In genomic region chr22:46737976-46738641, GRCh38 we compare ENCODE assay signal across 1 cellular context.
TF ChIP-seq lines count a peak whose summit lies in the region.

TSS of gene CERK (minus strand) at chr22:46738252. CDS start at chr22:46738148, 104 bp downstream.

TF ChIP-seq in HepG2, 621 proteins besides CTCF, POLR2A, EP300 and RAD21 (continued from another document):
- TF ChIP-seq MYPOP (CRISPR knock-in tag; IDR thresholded peaks at IDR 0.05) (0 out of 2 replicates have a peak, but pooled peaks have one; percentile 25), ZNF556 (CRISPR knock-in tag; IDR thresholded peaks at IDR 0.05; ENCODE audit: borderline replicate concordance) (no peak), MAZ (IDR thresholded peaks at IDR 0.05; ENCODE audit: borderline replicate concordance, low read depth, low read length) (no peak), MAZ (CRISPR knock-in tag; IDR thresholded peaks at IDR 0.05; ENCODE audit: low read depth) (peak; percentile 12; the same call in 1 of the 2 replicates), UBTF (CRISPR knock-in tag; IDR thresholded peaks at IDR 0.05) (no peak), ZNF710 (CRISPR knock-in tag; IDR thresholded peaks at IDR 0.05; ENCODE audit: borderline replicate concordance) (0 out of 2 replicates have a peak, but pooled peaks have one; percentile 31), TRAFD1 (CRISPR knock-in tag; IDR thresholded peaks at IDR 0.05; ENCODE audit: borderline replicate concordance) (no peak), USF2 (IDR thresholded peaks at IDR 0.05; ENCODE audit: low read depth, low read length) (no peak), USF2 (CRISPR knock-in tag; IDR thresholded peaks at IDR 0.05; ENCODE audit: borderline replicate concordance) (no peak), ZMAT3 (CRISPR knock-in tag; conservative IDR thresholded peaks at IDR 0.05) (0 out of 2 replicates have a peak, but pooled peaks have one; percentile 18), ZSCAN25 (CRISPR knock-in tag; IDR thresholded peaks at IDR 0.05) (peak; percentile 94), PAX8 (CRISPR knock-in tag; IDR thresholded peaks at IDR 0.05; ENCODE audit: borderline replicate concordance) (0 out of 2 replicates have a peak, but pooled peaks have one; percentile 34), ZNF574 (CRISPR knock-in tag; IDR thresholded peaks at IDR 0.05) (peak; percentile 25; the same call in 1 of the 2 replicates), ZFY (CRISPR knock-in tag; IDR thresholded peaks at IDR 0.05) (peak; percentile 16; the same call in 1 of the 2 replicates), ZBTB20 (CRISPR knock-in tag; IDR thresholded peaks at IDR 0.05; ENCODE audit: borderline replicate concordance, low read depth) (no peak), RORA (CRISPR knock-in tag; IDR thresholded peaks at IDR 0.05) (no peak), ZBTB7A (CRISPR knock-in tag; IDR thresholded peaks at IDR 0.05) (0 out of 2 replicates have a peak, but pooled peaks have one; percentile 55), KDM5B (CRISPR knock-in tag; IDR thresholded peaks at IDR 0.05; ENCODE audit: borderline replicate concordance) (peak; percentile 25; the same call in 1 of the 2 replicates), ZC3H13 (CRISPR knock-in tag; IDR thresholded peaks at IDR 0.05) (0 out of 2 replicates have a peak, but pooled peaks have one; percentile 54), PRPF4 (IDR thresholded peaks at IDR 0.05; ENCODE audit: low read depth, low read length, poor library complexity, severe bottlenecking) (no peak), RBFOX2 (IDR thresholded peaks at IDR 0.05; ENCODE audit: low read depth, low read length) (peak; percentile 74), ZNF264 (CRISPR knock-in tag; IDR thresholded peaks at IDR 0.05) (no peak), YY1 (IDR thresholded peaks at IDR 0.05; ENCODE audit: insufficient read depth, insufficient replicate concordance, low read depth, low read length) (peak; percentile 11), LBX2 (CRISPR knock-in tag; IDR thresholded peaks at IDR 0.05; ENCODE audit: borderline replicate concordance) (no peak), CAMTA2 (CRISPR knock-in tag; IDR thresholded peaks at IDR 0.05; ENCODE audit: borderline replicate concordance) (0 out of 2 replicates have a peak, but pooled peaks have one; percentile 63), ZNF230 (CRISPR knock-in tag; IDR thresholded peaks at IDR 0.05) (no peak), IRX3 (CRISPR knock-in tag; IDR thresholded peaks at IDR 0.05; ENCODE audit: borderline replicate concordance, low read depth) (0 out of 2 replicates have a peak, but pooled peaks have one; percentile 56), ZNF180 (CRISPR knock-in tag; IDR thresholded peaks at IDR 0.05; ENCODE audit: borderline replicate concordance, low read depth) (no peak), YEATS4 (CRISPR knock-in tag; IDR thresholded peaks at IDR 0.05; ENCODE audit: borderline replicate concordance) (peak; percentile 31; the same call in 1 of the 2 replicates), HNRNPLL (IDR thresholded peaks at IDR 0.05; ENCODE audit: low read depth, low read length, poor library complexity, severe bottlenecking) (peak; percentile 98), NKX3-1 (CRISPR knock-in tag; IDR thresholded peaks at IDR 0.05) (0 out of 2 replicates have a peak, but pooled peaks have one; percentile 55), THAP8 (CRISPR knock-in tag; IDR thresholded peaks at IDR 0.05; ENCODE audit: borderline replicate concordance) (0 out of 2 replicates have a peak, but pooled peaks have one; percentile 13), SALL1 (CRISPR knock-in tag; IDR thresholded peaks at IDR 0.05) (peak; percentile 59; the same call in 1 of the 2 replicates), ZNF839 (CRISPR knock-in tag; IDR thresholded peaks at IDR 0.05; ENCODE audit: borderline replicate concordance) (no peak), ERF (CRISPR knock-in tag; IDR thresholded peaks at IDR 0.05) (0 out of 2 replicates have a peak, but pooled peaks have one; percentile 6), MAX (IDR thresholded peaks at IDR 0.05) (0 out of 2 replicates have a peak, but pooled peaks have one; percentile 34), ELK4 (CRISPR knock-in tag; IDR thresholded peaks at IDR 0.05; ENCODE audit: borderline replicate concordance) (no peak), PHF21A (CRISPR knock-in tag; IDR thresholded peaks at IDR 0.05) (peak; percentile 16; the same call in 1 of the 2 replicates), ZNF563 (CRISPR knock-in tag; IDR thresholded peaks at IDR 0.05) (0 out of 2 replicates have a peak, but pooled peaks have one; percentile 21), HDAC1 (CRISPR knock-in tag; IDR thresholded peaks at IDR 0.05) (peak; percentile 47; the same call in 1 of the 2 replicates), SIN3A (IDR thresholded peaks at IDR 0.05; ENCODE audit: borderline replicate concordance, low read depth, low read length) (peak; percentile 61; the same call in 1 of the 2 replicates), DRAP1 (CRISPR knock-in tag; IDR thresholded peaks at IDR 0.05) (no peak), ZNF607 (CRISPR knock-in tag; IDR thresholded peaks at IDR 0.05; ENCODE audit: borderline replicate concordance) (0 out of 2 replicates have a peak, but pooled peaks have one; percentile 18), HNRNPK (IDR thresholded peaks at IDR 0.05; ENCODE audit: low read depth, low read length, poor library complexity, severe bottlenecking) (peak; percentile 93), NR2C2 (CRISPR knock-in tag; IDR thresholded peaks at IDR 0.05; ENCODE audit: borderline replicate concordance) (peak; percentile 18; the same call in 1 of the 2 replicates)
